ENCODE assay signal across 2 cellular contexts in the genomic region with DNA sequence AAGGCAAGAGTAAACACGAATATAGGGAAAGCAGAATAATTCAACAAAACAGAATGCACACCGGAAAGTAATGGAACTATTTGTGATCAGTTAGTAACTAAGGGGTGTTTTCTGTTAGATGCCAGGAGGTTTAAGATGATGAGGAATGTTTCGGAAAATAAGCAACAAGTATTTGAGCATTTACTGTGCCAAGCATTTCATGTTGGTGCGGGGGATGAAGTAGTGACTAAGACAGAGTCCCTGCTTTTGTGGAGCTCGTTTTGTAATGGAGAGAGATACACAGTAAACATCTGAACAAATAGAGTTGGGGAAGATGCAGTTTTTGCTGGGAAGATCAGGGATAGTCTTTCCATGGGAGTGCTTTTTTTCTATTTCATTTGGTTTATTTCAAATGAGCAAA.
TF ChIP-seq lines count a peak whose summit lies in the region.

No MANE protein-coding gene starts in this region.

TF ChIP-seq in SK-N-SH treated with all-trans-retinoic acid at 6 μM for 48 hours, 23 proteins besides CTCF, POLR2A, EP300 and RAD21 (continued from another document):
- TF ChIP-seq, protein P1, sequence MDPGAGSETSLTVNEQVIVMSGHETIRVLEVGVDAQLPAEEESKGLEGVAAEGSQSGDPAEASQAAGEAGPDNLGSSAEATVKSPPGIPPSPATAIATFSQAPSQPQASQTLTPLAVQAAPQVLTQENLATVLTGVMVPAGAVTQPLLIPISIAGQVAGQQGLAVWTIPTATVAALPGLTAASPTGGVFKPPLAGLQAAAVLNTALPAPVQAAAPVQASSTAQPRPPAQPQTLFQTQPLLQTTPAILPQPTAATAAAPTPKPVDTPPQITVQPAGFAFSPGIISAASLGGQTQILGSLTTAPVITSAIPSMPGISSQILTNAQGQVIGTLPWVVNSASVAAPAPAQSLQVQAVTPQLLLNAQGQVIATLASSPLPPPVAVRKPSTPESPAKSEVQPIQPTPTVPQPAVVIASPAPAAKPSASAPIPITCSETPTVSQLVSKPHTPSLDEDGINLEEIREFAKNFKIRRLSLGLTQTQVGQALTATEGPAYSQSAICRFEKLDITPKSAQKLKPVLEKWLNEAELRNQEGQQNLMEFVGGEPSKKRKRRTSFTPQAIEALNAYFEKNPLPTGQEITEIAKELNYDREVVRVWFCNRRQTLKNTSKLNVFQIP (CRISPR knock-in tag; IDR thresholded peaks at IDR 0.05; ENCODE audit: borderline replicate concordance, low read depth): no peak
- TF ChIP-seq BACH2 (CRISPR knock-in tag; IDR thresholded peaks at IDR 0.05; ENCODE audit: borderline replicate concordance) (no peak), ARNTL (CRISPR knock-in tag; IDR thresholded peaks at IDR 0.05; ENCODE audit: borderline replicate concordance, low read depth) (no peak), PPARA (CRISPR knock-in tag; IDR thresholded peaks at IDR 0.05; ENCODE audit: borderline replicate concordance) (no peak), RARB (CRISPR knock-in tag; IDR thresholded peaks at IDR 0.05) (no peak), CSDC2 (CRISPR knock-in tag; IDR thresholded peaks at IDR 0.05) (no peak), OSR1 (CRISPR knock-in tag; IDR thresholded peaks at IDR 0.05) (no peak), TCF4 (CRISPR knock-in tag; IDR thresholded peaks at IDR 0.05; ENCODE audit: borderline replicate concordance) (no peak), ZNF8 (CRISPR knock-in tag; IDR thresholded peaks at IDR 0.05) (no peak)
- TF ChIP-seq, protein P2, sequence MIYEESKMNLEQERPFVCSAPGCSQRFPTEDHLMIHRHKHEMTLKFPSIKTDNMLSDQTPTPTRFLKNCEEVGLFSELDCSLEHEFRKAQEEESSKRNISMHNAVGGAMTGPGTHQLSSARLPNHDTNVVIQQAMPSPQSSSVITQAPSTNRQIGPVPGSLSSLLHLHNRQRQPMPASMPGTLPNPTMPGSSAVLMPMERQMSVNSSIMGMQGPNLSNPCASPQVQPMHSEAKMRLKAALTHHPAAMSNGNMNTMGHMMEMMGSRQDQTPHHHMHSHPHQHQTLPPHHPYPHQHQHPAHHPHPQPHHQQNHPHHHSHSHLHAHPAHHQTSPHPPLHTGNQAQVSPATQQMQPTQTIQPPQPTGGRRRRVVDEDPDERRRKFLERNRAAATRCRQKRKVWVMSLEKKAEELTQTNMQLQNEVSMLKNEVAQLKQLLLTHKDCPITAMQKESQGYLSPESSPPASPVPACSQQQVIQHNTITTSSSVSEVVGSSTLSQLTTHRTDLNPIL (CRISPR knock-in tag; IDR thresholded peaks at IDR 0.05; ENCODE audit: low read depth): no peak
- TF ChIP-seq, protein P3, sequence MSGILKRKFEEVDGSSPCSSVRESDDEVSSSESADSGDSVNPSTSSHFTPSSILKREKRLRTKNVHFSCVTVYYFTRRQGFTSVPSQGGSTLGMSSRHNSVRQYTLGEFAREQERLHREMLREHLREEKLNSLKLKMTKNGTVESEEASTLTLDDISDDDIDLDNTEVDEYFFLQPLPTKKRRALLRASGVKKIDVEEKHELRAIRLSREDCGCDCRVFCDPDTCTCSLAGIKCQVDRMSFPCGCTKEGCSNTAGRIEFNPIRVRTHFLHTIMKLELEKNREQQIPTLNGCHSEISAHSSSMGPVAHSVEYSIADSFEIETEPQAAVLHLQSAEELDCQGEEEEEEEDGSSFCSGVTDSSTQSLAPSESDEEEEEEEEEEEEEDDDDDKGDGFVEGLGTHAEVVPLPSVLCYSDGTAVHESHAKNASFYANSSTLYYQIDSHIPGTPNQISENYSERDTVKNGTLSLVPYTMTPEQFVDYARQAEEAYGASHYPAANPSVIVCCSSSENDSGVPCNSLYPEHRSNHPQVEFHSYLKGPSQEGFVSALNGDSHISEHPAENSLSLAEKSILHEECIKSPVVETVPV (CRISPR knock-in tag; IDR thresholded peaks at IDR 0.05): no peak
- TF ChIP-seq, protein P4, sequence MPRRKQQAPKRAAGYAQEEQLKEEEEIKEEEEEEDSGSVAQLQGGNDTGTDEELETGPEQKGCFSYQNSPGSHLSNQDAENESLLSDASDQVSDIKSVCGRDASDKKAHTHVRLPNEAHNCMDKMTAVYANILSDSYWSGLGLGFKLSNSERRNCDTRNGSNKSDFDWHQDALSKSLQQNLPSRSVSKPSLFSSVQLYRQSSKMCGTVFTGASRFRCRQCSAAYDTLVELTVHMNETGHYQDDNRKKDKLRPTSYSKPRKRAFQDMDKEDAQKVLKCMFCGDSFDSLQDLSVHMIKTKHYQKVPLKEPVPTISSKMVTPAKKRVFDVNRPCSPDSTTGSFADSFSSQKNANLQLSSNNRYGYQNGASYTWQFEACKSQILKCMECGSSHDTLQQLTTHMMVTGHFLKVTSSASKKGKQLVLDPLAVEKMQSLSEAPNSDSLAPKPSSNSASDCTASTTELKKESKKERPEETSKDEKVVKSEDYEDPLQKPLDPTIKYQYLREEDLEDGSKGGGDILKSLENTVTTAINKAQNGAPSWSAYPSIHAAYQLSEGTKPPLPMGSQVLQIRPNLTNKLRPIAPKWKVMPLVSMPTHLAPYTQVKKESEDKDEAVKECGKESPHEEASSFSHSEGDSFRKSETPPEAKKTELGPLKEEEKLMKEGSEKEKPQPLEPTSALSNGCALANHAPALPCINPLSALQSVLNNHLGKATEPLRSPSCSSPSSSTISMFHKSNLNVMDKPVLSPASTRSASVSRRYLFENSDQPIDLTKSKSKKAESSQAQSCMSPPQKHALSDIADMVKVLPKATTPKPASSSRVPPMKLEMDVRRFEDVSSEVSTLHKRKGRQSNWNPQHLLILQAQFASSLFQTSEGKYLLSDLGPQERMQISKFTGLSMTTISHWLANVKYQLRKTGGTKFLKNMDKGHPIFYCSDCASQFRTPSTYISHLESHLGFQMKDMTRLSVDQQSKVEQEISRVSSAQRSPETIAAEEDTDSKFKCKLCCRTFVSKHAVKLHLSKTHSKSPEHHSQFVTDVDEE (CRISPR knock-in tag; IDR thresholded peaks at IDR 0.05): no peak

TF ChIP-seq in SK-N-SH, 30 proteins besides CTCF, POLR2A, EP300 and RAD21 (continued from another document):
- TF ChIP-seq, protein P5, sequence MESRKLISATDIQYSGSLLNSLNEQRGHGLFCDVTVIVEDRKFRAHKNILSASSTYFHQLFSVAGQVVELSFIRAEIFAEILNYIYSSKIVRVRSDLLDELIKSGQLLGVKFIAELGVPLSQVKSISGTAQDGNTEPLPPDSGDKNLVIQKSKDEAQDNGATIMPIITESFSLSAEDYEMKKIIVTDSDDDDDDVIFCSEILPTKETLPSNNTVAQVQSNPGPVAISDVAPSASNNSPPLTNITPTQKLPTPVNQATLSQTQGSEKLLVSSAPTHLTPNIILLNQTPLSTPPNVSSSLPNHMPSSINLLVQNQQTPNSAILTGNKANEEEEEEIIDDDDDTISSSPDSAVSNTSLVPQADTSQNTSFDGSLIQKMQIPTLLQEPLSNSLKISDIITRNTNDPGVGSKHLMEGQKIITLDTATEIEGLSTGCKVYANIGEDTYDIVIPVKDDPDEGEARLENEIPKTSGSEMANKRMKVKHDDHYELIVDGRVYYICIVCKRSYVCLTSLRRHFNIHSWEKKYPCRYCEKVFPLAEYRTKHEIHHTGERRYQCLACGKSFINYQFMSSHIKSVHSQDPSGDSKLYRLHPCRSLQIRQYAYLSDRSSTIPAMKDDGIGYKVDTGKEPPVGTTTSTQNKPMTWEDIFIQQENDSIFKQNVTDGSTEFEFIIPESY (IDR thresholded peaks at IDR 0.05; ENCODE audit: borderline replicate concordance, low read depth): no peak
- TF ChIP-seq EZH2phosphoT487 (IDR thresholded peaks at IDR 0.05; ENCODE audit: borderline replicate concordance, low read depth): no peak
- TF ChIP-seq TEAD4 (IDR thresholded peaks at IDR 0.05; ENCODE audit: borderline replicate concordance, insufficient read depth): no peak
- TF ChIP-seq NFIC (IDR thresholded peaks at IDR 0.05; ENCODE audit: borderline replicate concordance): no peak
- TF ChIP-seq ELF1 (IDR thresholded peaks at IDR 0.05): no peak
- no peak for TF ChIP-seq POLR2AphosphoS5 (IDR thresholded peaks at IDR 0.05; ENCODE audit: low read depth, low read length)
- TF ChIP-seq YY1 (IDR thresholded peaks at IDR 0.05; ENCODE audit: low read depth): no peak
- TF ChIP-seq, protein P6, sequence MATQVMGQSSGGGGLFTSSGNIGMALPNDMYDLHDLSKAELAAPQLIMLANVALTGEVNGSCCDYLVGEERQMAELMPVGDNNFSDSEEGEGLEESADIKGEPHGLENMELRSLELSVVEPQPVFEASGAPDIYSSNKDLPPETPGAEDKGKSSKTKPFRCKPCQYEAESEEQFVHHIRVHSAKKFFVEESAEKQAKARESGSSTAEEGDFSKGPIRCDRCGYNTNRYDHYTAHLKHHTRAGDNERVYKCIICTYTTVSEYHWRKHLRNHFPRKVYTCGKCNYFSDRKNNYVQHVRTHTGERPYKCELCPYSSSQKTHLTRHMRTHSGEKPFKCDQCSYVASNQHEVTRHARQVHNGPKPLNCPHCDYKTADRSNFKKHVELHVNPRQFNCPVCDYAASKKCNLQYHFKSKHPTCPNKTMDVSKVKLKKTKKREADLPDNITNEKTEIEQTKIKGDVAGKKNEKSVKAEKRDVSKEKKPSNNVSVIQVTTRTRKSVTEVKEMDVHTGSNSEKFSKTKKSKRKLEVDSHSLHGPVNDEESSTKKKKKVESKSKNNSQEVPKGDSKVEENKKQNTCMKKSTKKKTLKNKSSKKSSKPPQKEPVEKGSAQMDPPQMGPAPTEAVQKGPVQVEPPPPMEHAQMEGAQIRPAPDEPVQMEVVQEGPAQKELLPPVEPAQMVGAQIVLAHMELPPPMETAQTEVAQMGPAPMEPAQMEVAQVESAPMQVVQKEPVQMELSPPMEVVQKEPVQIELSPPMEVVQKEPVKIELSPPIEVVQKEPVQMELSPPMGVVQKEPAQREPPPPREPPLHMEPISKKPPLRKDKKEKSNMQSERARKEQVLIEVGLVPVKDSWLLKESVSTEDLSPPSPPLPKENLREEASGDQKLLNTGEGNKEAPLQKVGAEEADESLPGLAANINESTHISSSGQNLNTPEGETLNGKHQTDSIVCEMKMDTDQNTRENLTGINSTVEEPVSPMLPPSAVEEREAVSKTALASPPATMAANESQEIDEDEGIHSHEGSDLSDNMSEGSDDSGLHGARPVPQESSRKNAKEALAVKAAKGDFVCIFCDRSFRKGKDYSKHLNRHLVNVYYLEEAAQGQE (IDR thresholded peaks at IDR 0.05; ENCODE audit: low read depth, low read length): no peak
- TF ChIP-seq MXI1 (IDR thresholded peaks at IDR 0.05; ENCODE audit: low read depth, low read length): no peak
- TF ChIP-seq SIN3A (IDR thresholded peaks at IDR 0.05; ENCODE audit: borderline replicate concordance, low read depth, low read length): no peak
- no peak for TF ChIP-seq FOXJ3 (CRISPR knock-in tag; IDR thresholded peaks at IDR 0.05)
- TF ChIP-seq FOXM1 (IDR thresholded peaks at IDR 0.05; ENCODE audit: low read depth): no peak
- TF ChIP-seq, protein P7, sequence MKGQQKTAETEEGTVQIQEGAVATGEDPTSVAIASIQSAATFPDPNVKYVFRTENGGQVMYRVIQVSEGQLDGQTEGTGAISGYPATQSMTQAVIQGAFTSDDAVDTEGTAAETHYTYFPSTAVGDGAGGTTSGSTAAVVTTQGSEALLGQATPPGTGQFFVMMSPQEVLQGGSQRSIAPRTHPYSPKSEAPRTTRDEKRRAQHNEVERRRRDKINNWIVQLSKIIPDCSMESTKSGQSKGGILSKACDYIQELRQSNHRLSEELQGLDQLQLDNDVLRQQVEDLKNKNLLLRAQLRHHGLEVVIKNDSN (IDR thresholded peaks at IDR 0.05; ENCODE audit: borderline replicate concordance, low read depth): no peak
- no peak for TF ChIP-seq GATA2 (CRISPR knock-in tag; IDR thresholded peaks at IDR 0.05)
- no peak for TF ChIP-seq RFX5 (IDR thresholded peaks at IDR 0.05; ENCODE audit: low read length)
